ENCODE assay signal across 20 cellular contexts in genomic region chr14:102575479-102576428, GRCh38. TPM values are rescaled to one million over a fixed set of nuclear protein-coding genes. Genes with fewer than 3 reads are reported as not detected.
DNase-seq lines count a peak whose midpoint lies in the region; ATAC-seq, FAIRE-seq and TF ChIP-seq lines count a peak whose summit lies in the region.
"Had no signal": no experiment of that assay in that cellular context is flagged by ENCODE, and none has a peak within 500 bp of the region (broad histone marks: within the 10 kb centered on the region; RNA-seq: fewer than 3 reads in every experiment).

No MANE protein-coding gene starts in this region.

- H4K20me1 ChIP-seq in HepG2 (ENCODE audit: insufficient read depth, low read length) (no peaks in the 10 kb centered on the region), H1 (replicated peaks in 1 of 2; ENCODE audit: control insufficient read depth in 1 of 2, insufficient read depth in 2 of 2, low read length in 2 of 2) (no peaks in the 10 kb centered on the region)

- peak overlapping the region; percentile 93 for H3K4ac ChIP-seq in H1 (replicated peaks; ENCODE audit: insufficient read length, low read depth, low read length)

- TF ChIP-seq EP300 in HepG2 (IDR thresholded peaks at IDR 0.05; ENCODE audit: low read depth in 2 of 2, low read length in 2 of 2): no peak
- no peak for TF ChIP-seq EP300 in HepG2 (CRISPR knock-in tag; IDR thresholded peaks at IDR 0.05; ENCODE audit: borderline replicate concordance)
- TF ChIP-seq EP300 in H1 (IDR thresholded peaks at IDR 0.05; ENCODE audit: borderline replicate concordance in 1 of 2, low read depth in 2 of 2, low read length in 2 of 2): no peak

- H3K23ac ChIP-seq in H1 (ENCODE audit: insufficient read length): no peak overlapping the region

- no peak overlapping the region for H2BK120ac ChIP-seq in H1 (replicated peaks; ENCODE audit: low read depth, low read length)

- H3K23me2 ChIP-seq in H1 (ENCODE audit: low read depth, low read length): no peaks in the 10 kb centered on the region

- H3K27ac ChIP-seq in HepG2 (ENCODE audit: extremely low read length, insufficient read depth, low read length) (peak overlapping the region; percentile 88), right lobe of liver (no peak overlapping the region), H1 (ENCODE audit: low read depth, low read length) (no peak overlapping the region), mesodermal cell (ENCODE audit: low read depth, low read length, severe bottlenecking) (peak overlapping the region; percentile 68), body of pancreas (no peak overlapping the region)

- H3K36me3 ChIP-seq in HepG2 (replicated peaks in 1 of 2; ENCODE audit: control insufficient read depth in 1 of 2, insufficient read depth in 2 of 2, low read length in 2 of 2): no peaks in the 10 kb centered on the region
- no peaks in the 10 kb centered on the region for H3K36me3 ChIP-seq in right lobe of liver
- no peaks in the 10 kb centered on the region for H3K36me3 ChIP-seq in H1 (ENCODE audit: control insufficient read depth in 2 of 4, insufficient read depth in 4 of 4, low read length in 3 of 4)
- H3K36me3 ChIP-seq in mesodermal cell (ENCODE audit: control insufficient read depth, insufficient read depth, low read length): no peaks in the 10 kb centered on the region
- no peaks in the 10 kb centered on the region for H3K36me3 ChIP-seq in body of pancreas (replicated peaks in 1 of 2; ENCODE audit: insufficient read depth in 1 of 2, low read depth in 2 of 2)
- H3K36me3 ChIP-seq: HAP-1 had no signal

- FAIRE-seq in HepG2 (lab: Jason Lieb, UNC) (no peak), H1 (lab: Jason Lieb, UNC) (no peak)
- FAIRE-seq: GM12878, RCC 7860 had no signal

- no peak for ATAC-seq in HepG2
- no peak for ATAC-seq in right lobe of liver
- ATAC-seq in body of pancreas: no peak
- no peak for ATAC-seq in GM21423 (IDR thresholded peaks at IDR 0.05; ENCODE audit: unreplicated experiment)
- ATAC-seq: GM12878, Right ventricle myocardium inferior had no signal

- intact Hi-C loops in HepG2 (cut with micrococcal nuclease; ENCODE audit: unreplicated experiment) (no loop called here), right lobe of liver (cut with DNase I) (no loop called here), body of pancreas (cut with DNase I) (no loop called here)

- no peak for DNase-seq in HepG2 (ENCODE audit: low spot score)
- DNase-seq in right lobe of liver: no peak
- DNase-seq in H1 (ENCODE audit: low read depth in 1 of 2, low spot score in 2 of 2): no peak
- DNase-seq in body of pancreas: no peak
- DNase-seq in cerebellar nuclear complex (lab: John Stamatoyannopoulos, UW): no peak
- no peak for DNase-seq in KBM-7
- DNase-seq: CD4-positive, alpha-beta T cell; DMS153; NCI-H1092 treated with DMSO at 0.1 percent for 48 hours; NCI-H146; NCI-H2029 treated with DMSO at 0.1 percent for 48 hours; NCI-H2171 treated with DMSO at 0.1 percent for 48 hours; NCI-H446; SK-N-SH had no signal

- no peak overlapping the region for H3K56ac ChIP-seq in H1 (replicated peaks; ENCODE audit: insufficient read length, low read depth, low read length)

- H3K14ac ChIP-seq in H1 (ENCODE audit: insufficient read length): no peak overlapping the region

- 95% methylated on average over 13 of the region's 13 CpGs for WGBS in HepG2 (ENCODE audit: low lambda C conversion rate)
- 76% methylated on average over 12 of the region's 13 CpGs for WGBS in right lobe of liver (ENCODE audit: insufficient coverage, low coverage, low lambda C conversion rate, missing lambda C conversion rate)
- 91% methylated on average over 12 of the region's 13 CpGs; no CpG with 5 or more reads in 1 of the 2 experiments for WGBS in H1 (ENCODE audit: extremely low coverage in 1 of 2, insufficient coverage in 1 of 2, insufficient read length in 1 of 2, insufficient replicate concordance in 2 of 2, low coverage in 1 of 2, low lambda C conversion rate in 2 of 2, missing lambda C conversion rate in 1 of 2), 2 experiments
- WGBS in mesodermal cell (ENCODE audit: insufficient coverage in 2 of 2), 2 experiments: 92 to 98% methylated on average over 8 to 12 of the region's 13 CpGs
- WGBS in body of pancreas, 2 donors: 77 to 82% methylated on average over 13 of the region's 13 CpGs

- H4K5ac ChIP-seq in H1 (ENCODE audit: insufficient read length, low read depth, low read length): no peak overlapping the region

- H3K9me3 ChIP-seq in HepG2 (ENCODE audit: low read length) (no peaks in the 10 kb centered on the region), right lobe of liver (no peaks in the 10 kb centered on the region), H1 (ENCODE audit: insufficient read depth in 2 of 2, low read depth in 1 of 2, low read length in 1 of 2) (no peaks in the 10 kb centered on the region), mesodermal cell (ENCODE audit: control insufficient read depth, low read length) (no peaks in the 10 kb centered on the region), body of pancreas (no peaks in the 10 kb centered on the region)
- H3K9me3 ChIP-seq: HAP-1, SK-N-SH had no signal

- H2AFZ ChIP-seq in HepG2 (ENCODE audit: low read length) (no peak overlapping the region), H1 (ENCODE audit: low read length) (no peak overlapping the region)

- H4K91ac ChIP-seq in H1 (replicated peaks; ENCODE audit: insufficient read length, low read length): no peak overlapping the region

- TF ChIP-seq CTCF in HepG2 (CRISPR knock-in tag; IDR thresholded peaks at IDR 0.05): no peak
- no peak for TF ChIP-seq CTCF in right lobe of liver (IDR thresholded peaks at IDR 0.05)
- TF ChIP-seq CTCF in H1 (IDR thresholded peaks at IDR 0.05; ENCODE audit: control extremely low read depth in 1 of 3, insufficient read depth in 1 of 3, low read depth in 1 of 3, low read length in 3 of 3): no peak
- TF ChIP-seq CTCF in body of pancreas (IDR thresholded peaks at IDR 0.05): no peak

- H3K4me2 ChIP-seq in HepG2 (ENCODE audit: low read depth, low read length): peak overlapping the region; percentile 98; the same call in 1 of the 2 replicates
- no peak overlapping the region; a peak in 1 of 4 replicates for H3K4me2 ChIP-seq in H1 (ENCODE audit: insufficient read depth in 1 of 2, low read depth in 2 of 2, low read length in 2 of 2)
- H3K4me2 ChIP-seq: SK-N-SH had no signal

- H3K79me1 ChIP-seq in H1 (ENCODE audit: low read depth, low read length): no peaks in the 10 kb centered on the region

- H2BK5ac ChIP-seq in H1 (ENCODE audit: low read depth, low read length): no peak overlapping the region

- H3K18ac ChIP-seq in H1 (ENCODE audit: extremely low read depth, low read length): no peak overlapping the region

- H2BK12ac ChIP-seq in H1 (ENCODE audit: low read depth, low read length): no peak overlapping the region

- H2BK20ac ChIP-seq in H1 (ENCODE audit: low read length): no peak overlapping the region

- POLR2A ChIA-PET in HepG2 (lab: Yijun Ruan, JAX): interaction anchor here (0.9 to 2.4 kb wide), 14 partner anchors 10 to 108 kb away, joined by 3 to 66 read pairs (median 11); no protein-coding TSS in a partner anchor
- POLR2A ChIA-PET in H1 (lab: Charles Lee; ENCODE audit: partially characterized antibody): interaction anchor here (0.6 to 2.5 kb wide), 4 partner anchors 8 to 20 kb away, joined by 3 to 11 read pairs (median 4); partner anchors contain the start of gene RCOR1

- no peak for TF ChIP-seq RAD21 in HepG2 (CRISPR knock-in tag; IDR thresholded peaks at IDR 0.05)
- TF ChIP-seq RAD21 in H1 (IDR thresholded peaks at IDR 0.05 in 1 of 2, conservative IDR thresholded peaks at IDR 0.05 in 1 of 2; ENCODE audit: low read depth in 2 of 2, low read length in 2 of 2): no peak

- in situ Hi-C loops in HepG2 (cut with HindIII; ENCODE audit: extremely low pct_ligation_motif_present, low pct_unique_long_range_greater_than_20kb): no loop called here
- in situ Hi-C loops in KBM-7 (cut with MboI; ENCODE audit: low pct_unique_long_range_greater_than_20kb, low sequenced_read_pairs): no loop called here

- H2BK15ac ChIP-seq in H1 (ENCODE audit: low read length): peak overlapping the region; percentile 46; the same call in 1 of the 2 replicates

- BruUV-seq in HepG2 (replicated peaks; lab: Mats Ljungman, UMichigan): no TSS peak

- TF ChIP-seq POLR2A in HepG2 (IDR thresholded peaks at IDR 0.05; ENCODE audit: insufficient read depth in 1 of 2, low read depth in 2 of 2, low read length in 2 of 2) (no peak), right lobe of liver (IDR thresholded peaks at IDR 0.05) (no peak), H1 (IDR thresholded peaks at IDR 0.05; ENCODE audit: control extremely low read depth in 1 of 2, low read depth in 2 of 2, low read length in 2 of 2) (no peak), body of pancreas (IDR thresholded peaks at IDR 0.05) (no peak)

- no peak overlapping the region for H3K9ac ChIP-seq in HepG2 (ENCODE audit: insufficient read depth, low read depth, low read length)
- H3K9ac ChIP-seq in H1 (replicated peaks in 1 of 4; ENCODE audit: extremely low read depth in 1 of 4, low read depth in 3 of 4, low read length in 3 of 4): no peak overlapping the region
- H3K9ac ChIP-seq: SK-N-SH had no signal

- no peak overlapping the region for H2AK5ac ChIP-seq in H1 (ENCODE audit: low read depth, low read length)

- H4K8ac ChIP-seq in H1 (ENCODE audit: extremely low read depth, insufficient read depth, low read length): no peak overlapping the region; the same call in 1 of the 2 replicates

- no peaks in the 10 kb centered on the region for H3K27me3 ChIP-seq in HepG2 (ENCODE audit: control insufficient read depth in 1 of 2, insufficient read depth in 2 of 2, low read length in 2 of 2)
- H3K27me3 ChIP-seq in right lobe of liver: no peaks in the 10 kb centered on the region
- H3K27me3 ChIP-seq in H1 (replicated peaks in 1 of 4; ENCODE audit: control insufficient read depth in 3 of 4, extremely low read depth in 1 of 4, insufficient read depth in 3 of 4, low read length in 3 of 4): no peaks in the 10 kb centered on the region
- no peaks in the 10 kb centered on the region for H3K27me3 ChIP-seq in body of pancreas

- no peak overlapping the region for H3K4me3 ChIP-seq in HepG2 (replicated peaks in 1 of 3; ENCODE audit: insufficient read depth in 1 of 3, low read depth in 2 of 3, low read length in 3 of 3)
- H3K4me3 ChIP-seq in right lobe of liver: no peak overlapping the region
- H3K4me3 ChIP-seq in H1 (ENCODE audit: extremely low read depth in 1 of 4, insufficient read depth in 2 of 4, low read depth in 3 of 4, low read length in 4 of 4): no peak overlapping the region
- H3K4me3 ChIP-seq in mesodermal cell (ENCODE audit: extremely low read depth, insufficient read depth, low read length, poor library complexity, severe bottlenecking): no peak overlapping the region
- no peak overlapping the region for H3K4me3 ChIP-seq in body of pancreas
- H3K4me3 ChIP-seq: GM12878, HAP-1 had no signal

- H3K4me1 ChIP-seq in HepG2 (ENCODE audit: insufficient read depth, low read length) (peaks cover 83% of the 10 kb centered on the region), right lobe of liver (no peaks in the 10 kb centered on the region), H1 (replicated peaks in 1 of 4; ENCODE audit: control insufficient read depth in 3 of 4, insufficient read depth in 4 of 4, low read length in 3 of 4) (peaks cover 0 to 4% (median 1%) of the 10 kb centered on the region in 4 experiments; a peak in 2 of 7 replicates), mesodermal cell (ENCODE audit: control insufficient read depth, insufficient read depth, low read length, poor library complexity, severe bottlenecking) (peaks cover 31% of the 10 kb centered on the region), body of pancreas (no peaks in the 10 kb centered on the region)

- H3K79me2 ChIP-seq in HepG2 (ENCODE audit: insufficient read depth, low read length) (no peaks in the 10 kb centered on the region), H1 (ENCODE audit: control insufficient read depth in 1 of 2, insufficient read depth in 2 of 2, low read length in 2 of 2) (no peaks in the 10 kb centered on the region)

- CTCF ChIA-PET in HepG2 (lab: Yijun Ruan, JAX; ENCODE audit: low intra/inter-chr PET ratio, low total read pairs) (no interaction called here), H1 (lab: Charles Lee; ENCODE audit: partially characterized antibody) (interaction anchor here (0.7 to 2.7 kb wide), 5 partner anchors 10 to 28 kb away, joined by 3 to 14 read pairs (median 4); no protein-coding TSS in a partner anchor)

RNA-seq across cellular contexts. Expression of gene RCOR1, which starts 16.7 kb away (rescaled TPM):
- total RNA-seq in HepG2 (2016; rRNA removed; fragmentation: Illumina TruSeq; extraction: Trizol) (11.1 and 14.8 TPM in 2 replicates), right lobe of liver (10 to 100 TPM in 2 of 6 experiments, 1 to 10 TPM in 4; 7.5 to 14.1 (median 8.7) TPM), body of pancreas (1 to 10 TPM; 6.3 to 6.7 TPM)
- total RNA-seq in HepG2 (2016; cell fraction: cytosol; rRNA removed; fragmentation: Illumina TruSeq; extraction: Trizol; ENCODE audit: low read depth): 5.2 and 6.2 TPM in 2 replicates
- total RNA-seq in HepG2 (2016; cell fraction: insoluble cytoplasmic fraction; rRNA removed; fragmentation: Illumina TruSeq; extraction: Trizol): 10.9 and 13.8 TPM in 2 replicates
- 6.6 and 7.2 TPM in 2 replicates for total RNA-seq in HepG2 (2016; cell fraction: membrane; rRNA removed; fragmentation: Illumina TruSeq; extraction: Trizol)
- 15.7 and 18.1 TPM in 2 replicates for total RNA-seq in HepG2 (2016; cell fraction: nucleus; rRNA removed; fragmentation: Illumina TruSeq; extraction: Trizol)
- polyA plus RNA-seq in HepG2 (2011; rRNA removed) (10.2 and 10.5 TPM in 2 replicates), H1 (2011; rRNA removed) (8.6 and 12.3 TPM in 2 replicates)
- 5.8 and 9.2 TPM in 2 replicates for polyA plus RNA-seq in HepG2 (2011; cell fraction: cytosol; rRNA removed)
- polyA plus RNA-seq in HepG2 (2011; cell fraction: nucleus; rRNA removed): 7.8 and 8.1 TPM in 2 replicates
- 12.0 and 12.1 TPM in 2 replicates for polyA plus RNA-seq in HepG2 (2012)
- polyA plus RNA-seq in HepG2 (2016; cell fraction: cytosol; fragmentation: Illumina TruSeq; extraction: Trizol; ENCODE audit: low read depth): 0.57 and 0.69 TPM in 2 replicates
- 14.2 and 16.0 TPM in 2 replicates for polyA plus RNA-seq in HepG2 (2016; cell fraction: insoluble cytoplasmic fraction; fragmentation: Illumina TruSeq; extraction: Trizol; ENCODE audit: low read depth)
- polyA plus RNA-seq in HepG2 (2016; cell fraction: membrane; fragmentation: Illumina TruSeq; extraction: Trizol; ENCODE audit: low read depth): 1.9 and 2.5 TPM in 2 replicates
- polyA plus RNA-seq in HepG2 (2016; cell fraction: nucleus; fragmentation: Illumina TruSeq; extraction: Trizol; ENCODE audit: insufficient read depth, low read depth): 19.9 and 20.7 TPM in 2 replicates
- polyA minus RNA-seq in HepG2 (2011; rRNA and poly(A)+ RNA removed; ENCODE audit: low replicate concordance): 15.4 and 22.7 TPM in 2 replicates
- 11.9 and 12.5 TPM in 2 replicates for polyA minus RNA-seq in HepG2 (2011; cell fraction: cytosol; rRNA and poly(A)+ RNA removed)
- 25.1 TPM in 2 replicates for polyA minus RNA-seq in HepG2 (2011; cell fraction: nucleus; rRNA and poly(A)+ RNA removed)
- total RNA-seq in H1 (2021; fragmentation: NEBNext Ultra II Directional; extraction: Animal tissue kit (Norgen Biotek cat#: 25700)): 23.1 and 26.3 TPM in 2 replicates
- polyA plus RNA-seq in H1 (2011; cell fraction: cytosol; rRNA removed): 9.7 TPM
- 8.9 TPM for polyA plus RNA-seq in H1 (2011; cell fraction: nucleus; rRNA removed)
- 10.0 to 14.7 TPM (median 12.8 TPM) in 4 replicates for polyA plus RNA-seq in H1 (2012, experiment 1 of 2)
- 2.3 TPM for polyA plus RNA-seq in H1 (2012, experiment 2 of 2)
- 11.1 TPM for polyA plus RNA-seq in H1 (2013, experiment 1 of 2)
- polyA plus RNA-seq in H1 (2013, experiment 2 of 2): 11.7 TPM
- polyA minus RNA-seq in H1 (2011; rRNA and poly(A)+ RNA removed): 18.2 and 19.2 TPM in 2 replicates
- 14.6 TPM for polyA minus RNA-seq in H1 (2011; cell fraction: cytosol; rRNA and poly(A)+ RNA removed)
- polyA minus RNA-seq in H1 (2011; cell fraction: nucleus; rRNA and poly(A)+ RNA removed): 19.4 TPM
- polyA plus RNA-seq in mesodermal cell (2013, experiment 1 of 2): 25.5 TPM
- polyA plus RNA-seq in mesodermal cell (2013, experiment 2 of 2): 24.1 TPM

Comparison
In these comparisons a context has a peak if more than half of its experiments do, and no peak if none do; other contexts are left out.
1. H3K27ac ChIP-seq: peak in HepG2 (single experiment) and mesodermal cell (single experiment); none in right lobe of liver (0 of 3), H1 (single experiment) and body of pancreas (0 of 4).